8 cellular contexts compared by ENCODE assay signal in the genomic region with DNA sequence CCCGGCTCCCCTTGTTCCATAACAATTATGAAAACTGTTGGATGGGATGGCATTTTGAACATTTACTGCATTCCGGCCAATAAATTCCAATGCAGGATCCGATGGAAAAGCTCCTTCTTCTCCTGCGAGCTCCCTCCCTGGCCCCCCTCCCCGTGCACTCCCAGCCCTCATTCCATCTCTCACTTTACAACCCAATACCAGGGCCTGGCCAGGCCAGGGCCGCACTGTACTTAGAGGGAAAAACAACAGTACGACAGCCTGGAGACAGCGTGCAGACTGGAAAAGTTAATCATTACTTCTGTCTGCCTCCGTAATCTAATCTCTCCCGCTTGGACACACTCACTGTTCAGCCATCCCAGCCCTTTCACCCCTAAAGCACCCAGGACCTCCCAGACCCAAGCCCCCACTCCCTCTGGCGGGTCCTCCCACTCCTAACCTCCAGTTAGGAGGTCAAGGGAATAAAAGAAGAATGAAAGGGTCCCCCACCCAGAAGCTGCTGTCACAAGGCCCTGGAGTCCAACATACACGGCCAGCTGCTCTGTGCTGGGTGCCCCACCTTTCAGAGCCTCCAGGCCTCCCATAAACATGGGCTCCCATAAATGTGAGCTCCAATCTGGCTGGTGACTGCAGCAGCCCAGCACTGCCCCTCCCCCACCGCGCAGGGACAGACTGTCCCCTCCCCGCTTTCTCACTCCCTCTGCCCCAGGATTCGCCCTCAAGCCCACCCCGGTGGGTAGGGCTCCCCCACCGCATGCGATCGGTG. TPM values are rescaled to one million over a fixed set of nuclear protein-coding genes. Genes with fewer than 3 reads are reported as not detected.
DNase-seq lines count a peak whose midpoint lies in the region; ATAC-seq and TF ChIP-seq lines count a peak whose summit lies in the region.

No MANE protein-coding gene starts in this region.

- ATAC-seq in GM19328 (IDR thresholded peaks at IDR 0.05; ENCODE audit: unreplicated experiment): no peak

- H3K4me1 Mint-ChIP-seq in IgD-negative memory B cell: peaks cover 53 to 73% (median 63%) of the 10 kb centered on the region in 3 donors

- POLR2A ChIA-PET in AG04449 (lab: Yijun Ruan, JAX): interaction anchor here (1.4 to 1.6 kb wide), 2 partner anchors 22 to 102 kb away, joined by 3 to 4 read pairs; no protein-coding TSS in a partner anchor

- no peaks in the 10 kb centered on the region for H3K36me3 Mint-ChIP-seq in IgD-negative memory B cell

- WGBS in lower leg skin, 2 donors: 54 to 66% methylated on average over 20 of the region's 20 CpGs

- peak overlapping the region in 2 of 4 donors; percentile 47 to 57 for H3K4me3 Mint-ChIP-seq in IgD-negative memory B cell

- no peaks in the 10 kb centered on the region for H3K9me3 ChIP-seq in mucosa of stomach (ENCODE audit: control insufficient read depth, low read length)

- DNase-seq in AG04449 (ENCODE audit: low read depth, low spot score): no peak
- no peak for DNase-seq in NCI-H128 (lab: John Stamatoyannopoulos, UW; ENCODE audit: unreplicated experiment)
- DNase-seq in lower leg skin (ENCODE audit: low spot score in 2 of 2): no peak
- no peak for DNase-seq in stimulated activated CD4-positive, alpha-beta T cell treated with anti-CD3 and anti-CD28 coated beads, Interleukin-2, amount 100 ng/mL, for 24 hours

- H3K4me3 ChIP-seq in AG04449 (ENCODE audit: low read depth, low read length) (0 out of 2 replicates have a peak overlapping the region, but pooled peaks have one; percentile 6), mucosa of stomach (ENCODE audit: low read length) (no peak overlapping the region), lower leg skin (ENCODE audit: low read depth, poor library complexity, severe bottlenecking) (no peak overlapping the region)

- no peaks in the 10 kb centered on the region for H3K36me3 ChIP-seq in mucosa of stomach (ENCODE audit: control insufficient read depth, insufficient read depth, low read length)

- peak overlapping the region; percentile 48 for H3K9ac ChIP-seq in mucosa of stomach (ENCODE audit: low read length)

- CTCF ChIA-PET in AG04449 (lab: Yijun Ruan, JAX): interaction anchor here (0.7 to 2.2 kb wide), 3 partner anchors 12 to 253 kb away, joined by 3 to 9 read pairs (median 3); no protein-coding TSS in a partner anchor

- peak overlapping the region; percentile 36 to 99 (median 73) for H3K27ac Mint-ChIP-seq in IgD-negative memory B cell

- H3K27me3 ChIP-seq in mucosa of stomach (ENCODE audit: control insufficient read depth, insufficient read depth, low read length): no peaks in the 10 kb centered on the region

- H3K9me3 Mint-ChIP-seq in IgD-negative memory B cell: no peaks in the 10 kb centered on the region

- TF ChIP-seq CTCF in AG04449 (IDR thresholded peaks at IDR 0.05; ENCODE audit: insufficient read depth, low read length, missing control alignments) (no peak), lower leg skin (IDR thresholded peaks at IDR 0.05) (no peak)

- H3K27ac ChIP-seq in cingulate gyrus (ENCODE audit: low read depth, low read length): peak overlapping the region; percentile 21

- H3K4me1 ChIP-seq in mucosa of stomach (ENCODE audit: control insufficient read depth, insufficient read depth, low read length): peaks cover 96% of the 10 kb centered on the region

- no peaks in the 10 kb centered on the region for H3K27me3 Mint-ChIP-seq in IgD-negative memory B cell

- intact Hi-C loops in lower leg skin (cut with DNase I; ENCODE audit: low total_unique reads): no loop called here

- no peak for TF ChIP-seq POLR2A in lower leg skin (IDR thresholded peaks at IDR 0.05)

RNA-seq across cellular contexts. Expression of a gene that starts 20.6 kb away (rescaled TPM):
- polyA plus RNA-seq in IgD-negative memory B cell: 0.48 TPM
- 10 to 100 TPM; 19.6 to 23.9 (median 20.7) TPM for total RNA-seq in lower leg skin
